Comparison of ENCODE assay signal across 7 cellular contexts in the genomic region with DNA sequence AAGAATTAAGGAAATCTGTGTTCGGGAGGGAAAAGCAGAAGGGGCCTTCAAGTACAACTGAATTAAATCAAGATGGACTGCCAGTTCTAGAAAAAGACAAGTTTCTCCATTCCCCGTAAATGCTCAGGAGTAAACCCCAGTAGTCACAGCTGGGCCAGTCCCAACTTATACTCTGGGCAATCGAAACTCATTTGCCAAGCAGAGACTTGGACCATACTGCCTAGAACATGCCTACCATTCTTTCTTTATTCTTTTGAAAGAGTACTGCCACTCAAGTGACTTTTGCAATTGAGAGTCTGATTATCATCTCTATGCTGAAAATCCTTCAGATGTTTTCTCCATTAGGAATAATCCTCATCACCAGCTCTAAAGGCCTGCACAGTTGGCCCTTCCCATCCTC. TPM values are rescaled to one million over a fixed set of nuclear protein-coding genes. Genes with fewer than 3 reads are reported as not detected.
"Had no signal": no experiment of that assay in that cellular context is flagged by ENCODE, and none has a peak within 500 bp of the region (broad histone marks: within the 10 kb centered on the region; RNA-seq: fewer than 3 reads in every experiment).

No MANE protein-coding gene starts in this region.

- H3K4me3 Mint-ChIP-seq: IgD-negative memory B cell had no signal

- H3K9me3 Mint-ChIP-seq: IgD-negative memory B cell had no signal

- H3K27ac ChIP-seq: HL-60 had no signal

- H3K4me3 ChIP-seq: K562 had no signal

- H3K27me3 Mint-ChIP-seq: IgD-negative memory B cell had no signal

- DNase-seq: IMR-90, KBM-7 had no signal

- ATAC-seq: HepG2, K562 had no signal

RNA-seq across cellular contexts. Expression of gene ANKRD1, which starts 27.7 kb away (rescaled TPM):
- total RNA-seq: HT-29, K562 had no signal
- polyA plus RNA-seq: IgD-negative memory B cell, K562 had no signal

RNA-seq across cellular contexts. Expression of gene HTR7, which starts 35.4 kb away (rescaled TPM):
- total RNA-seq: HT-29 had no signal
- polyA plus RNA-seq: HepG2, IgD-negative memory B cell had no signal
